In genomic region chrX:96183843-96184242, GRCh38 we compare ENCODE assay signal across 10 cellular contexts.
DNase-seq lines count a peak whose midpoint lies in the region; ATAC-seq and TF ChIP-seq lines count a peak whose summit lies in the region.
"Had no signal": no experiment of that assay in that cellular context is flagged by ENCODE, and none has a peak within 500 bp of the region (broad histone marks: within the 10 kb centered on the region; RNA-seq: fewer than 3 reads in every experiment).

No MANE protein-coding gene starts in this region.

- H3K9me2 ChIP-seq in GM23248 (ENCODE audit: insufficient read depth), result no peaks in the 10 kb centered on the region
- H3K9me2 ChIP-seq in OCI-LY7 (ENCODE audit: insufficient read depth, low read length), result no peaks in the 10 kb centered on the region

- H3K4me1 Mint-ChIP-seq in CD8-positive, alpha-beta T cell (ENCODE audit: low read depth), result no peaks in the 10 kb centered on the region

- peak; percentile 44 for TF ChIP-seq CTCF in OCI-LY7 (conservative IDR thresholded peaks at IDR 0.05; ENCODE audit: low read length)
- TF ChIP-seq CTCF in CD8-positive, alpha-beta T cell (IDR thresholded peaks at IDR 0.05), result no peak

- H3K9ac ChIP-seq in GM23248, result no peak overlapping the region

- no TSS peak for BruUV-seq in OCI-LY7 (replicated peaks; lab: Mats Ljungman, UMichigan)

- intact Hi-C loops in OCI-LY7 (cut with micrococcal nuclease; ENCODE audit: unreplicated experiment), result no loop called here
- intact Hi-C loops in sciatic nerve (cut with DNase I), result no loop called here
- intact Hi-C loops in CD8-positive, alpha-beta T cell (cut with DNase I, micrococcal nuclease), result no loop called here

- POLR2A ChIA-PET in OCI-LY7 (lab: Charles Lee), result no interaction called here
- POLR2A ChIA-PET in CD8-positive, alpha-beta T cell (lab: Charles Lee), result no interaction called here

- H3F3A ChIP-seq in GM23248 (ENCODE audit: insufficient read depth), result no peaks in the 10 kb centered on the region

- H3K9me3 ChIP-seq in GM23248 (ENCODE audit: low read depth) (no peaks in the 10 kb centered on the region), OCI-LY7 (ENCODE audit: low read length) (no peaks in the 10 kb centered on the region)
- no peaks in the 10 kb centered on the region for H3K9me3 ChIP-seq in CD8-positive, alpha-beta T cell (ENCODE audit: low read length)

- no peaks in the 10 kb centered on the region for H3K4me1 ChIP-seq in GM23248 (ENCODE audit: insufficient read depth)
- H3K4me1 ChIP-seq in OCI-LY7 (ENCODE audit: insufficient read depth, low read length, poor library complexity, severe bottlenecking), result no peaks in the 10 kb centered on the region
- no peaks in the 10 kb centered on the region for H3K4me1 ChIP-seq in CD8-positive, alpha-beta T cell (ENCODE audit: insufficient read depth, low read length)

- WGBS in GM23248 (ENCODE audit: low coverage in 1 of 2, low lambda C conversion rate in 2 of 2, missing lambda C conversion rate in 2 of 2), 2 experiments, result 7 to 13% methylated on average over 3 of the region's 3 CpGs

- no peaks in the 10 kb centered on the region for H3K27me3 ChIP-seq in GM23248 (replicated peaks; ENCODE audit: insufficient read depth)
- H3K27me3 ChIP-seq in CD8-positive, alpha-beta T cell (ENCODE audit: insufficient read depth, low read length), result no peaks in the 10 kb centered on the region

- no peak overlapping the region for H3K4me3 Mint-ChIP-seq in CD8-positive, alpha-beta T cell
- H3K4me3 Mint-ChIP-seq: mesothelial cell of epicardium had no signal

- no peaks in the 10 kb centered on the region for H3K9me3 Mint-ChIP-seq in CD8-positive, alpha-beta T cell

- no peak overlapping the region for H3K4me3 ChIP-seq in GM23248
- no peak overlapping the region for H3K4me3 ChIP-seq in OCI-LY7 (ENCODE audit: low read depth, low read length, poor library complexity, severe bottlenecking)
- H3K4me3 ChIP-seq in CD8-positive, alpha-beta T cell (ENCODE audit: low read depth, low read length), result no peak overlapping the region

- H3K27me3 Mint-ChIP-seq in CD8-positive, alpha-beta T cell (ENCODE audit: low read depth), result no peaks in the 10 kb centered on the region

- H3K4me2 ChIP-seq in GM23248 (ENCODE audit: unreplicated experiment), result no peak overlapping the region
- H3K4me2 ChIP-seq in OCI-LY7 (ENCODE audit: low read length), result no peak overlapping the region

- no peak overlapping the region for H3K27ac Mint-ChIP-seq in CD8-positive, alpha-beta T cell
- H3K27ac Mint-ChIP-seq: mesothelial cell of epicardium had no signal

- peak; percentile 14 for DNase-seq in GM23248
- DNase-seq in OCI-LY7 (ENCODE audit: low spot score), result no peak
- peak; percentile 5 for DNase-seq in fibroblast of peridontal ligament (ENCODE audit: extremely low read depth)
- no peak for DNase-seq in sciatic nerve (ENCODE audit: low spot score)
- DNase-seq in NCI-H748 treated with DMSO at 0.1 percent for 48 hours (lab: John Stamatoyannopoulos, UW), result no peak
- DNase-seq in amygdala (lab: John Stamatoyannopoulos, UW), result no peak
- DNase-seq in CD8-positive, alpha-beta T cell, result no peak
- DNase-seq: activated gamma-delta T cell, NCI-H526 treated with DMSO at 0.1 percent for 48 hours had no signal

- peak; percentile 57 for ATAC-seq in sciatic nerve
- ATAC-seq in CD8-positive, alpha-beta T cell, result no peak

- CTCF ChIA-PET in OCI-LY7 (lab: Charles Lee; ENCODE audit: unreplicated experiment), result no interaction called here
- CTCF ChIA-PET in CD8-positive, alpha-beta T cell (lab: Charles Lee), result no interaction called here

- H3K79me2 ChIP-seq in GM23248 (ENCODE audit: insufficient read depth) (no peaks in the 10 kb centered on the region), OCI-LY7 (ENCODE audit: insufficient read depth, low read depth, low read length) (no peaks in the 10 kb centered on the region)

- no peak overlapping the region for H2AFZ ChIP-seq in GM23248
- no peak overlapping the region for H2AFZ ChIP-seq in OCI-LY7 (ENCODE audit: low read length)

- H3K36me3 ChIP-seq in GM23248 (ENCODE audit: low read depth) (no peaks in the 10 kb centered on the region), OCI-LY7 (ENCODE audit: insufficient read depth, low read length) (no peaks in the 10 kb centered on the region)
- no peaks in the 10 kb centered on the region for H3K36me3 ChIP-seq in CD8-positive, alpha-beta T cell (ENCODE audit: insufficient read depth, low read length)

- no peaks in the 10 kb centered on the region for H4K20me1 ChIP-seq in GM23248 (ENCODE audit: insufficient read depth)
- H4K20me1 ChIP-seq in OCI-LY7 (ENCODE audit: insufficient read depth, low read length), result no peaks in the 10 kb centered on the region

- H3K27ac ChIP-seq in GM23248, result no peak overlapping the region
- H3K27ac ChIP-seq in OCI-LY7 (ENCODE audit: low read depth, low read length, poor library complexity, severe bottlenecking), result no peak overlapping the region
- no peak overlapping the region for H3K27ac ChIP-seq in CD8-positive, alpha-beta T cell (ENCODE audit: low read depth, low read length)

- in situ Hi-C loops in GM23248 (cut with MboI), result no loop called here

- H3K36me3 Mint-ChIP-seq in CD8-positive, alpha-beta T cell, result no peaks in the 10 kb centered on the region
- H3K36me3 Mint-ChIP-seq: mesothelial cell of epicardium had no signal

Comparison
In these comparisons a context has a peak if more than half of its experiments do, and no peak if none do; other contexts are left out.
1. DNase-seq: peak in GM23248 (single experiment) and fibroblast of peridontal ligament (single experiment); none in OCI-LY7 (single experiment), sciatic nerve (single experiment), NCI-H748 treated with DMSO at 0.1 percent for 48 hours (single experiment), amygdala (0 of 56) and CD8-positive, alpha-beta T cell (0 of 7).